14 cellular contexts compared by ENCODE assay signal in the genomic region with DNA sequence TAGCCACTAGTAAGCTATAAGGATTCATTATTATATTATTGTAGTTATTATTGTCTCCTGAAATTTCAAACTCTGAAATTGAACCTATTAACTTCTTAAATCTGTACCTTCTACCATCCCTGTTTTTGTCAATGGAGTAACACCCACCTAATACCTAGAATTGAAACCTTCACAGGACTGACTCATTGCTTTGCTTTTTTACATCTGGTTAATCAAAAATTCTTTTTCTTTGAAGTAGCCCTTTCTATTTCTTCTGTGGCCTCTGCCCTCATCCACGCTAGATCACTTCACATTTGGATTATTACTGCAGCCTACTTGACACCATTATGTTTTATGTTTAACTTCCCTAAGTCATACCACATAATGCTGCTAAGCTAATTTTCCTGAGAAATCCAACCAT.
DNase-seq lines count a peak whose midpoint lies in the region; ATAC-seq and FAIRE-seq lines count a peak whose summit lies in the region.
"Had no signal": no experiment of that assay in that cellular context is flagged by ENCODE, and none has a peak within 500 bp of the region (broad histone marks: within the 10 kb centered on the region; RNA-seq: fewer than 3 reads in every experiment).

No MANE protein-coding gene starts in this region.

- FAIRE-seq in GM18507 (lab: Jason Lieb, UNC) = peak; percentile 75

- DNase-seq in GM18507 (ENCODE audit: extremely low spot score, insufficient read length, low read depth) = no peak
- DNase-seq in astrocyte of the hippocampus (ENCODE audit: low read depth, low spot score) = peak; percentile 2
- no peak for DNase-seq in NCI-H69 (lab: John Stamatoyannopoulos, UW)
- no peak for DNase-seq in NCI-H1048 (lab: John Stamatoyannopoulos, UW)
- DNase-seq in UCSD-AML1 (lab: John Stamatoyannopoulos, UW; ENCODE audit: unreplicated experiment) = no peak
- no peak for DNase-seq in DMS53 (lab: John Stamatoyannopoulos, UW)
- DNase-seq: activated CD4-positive, alpha-beta T cell treated with anti-CD3 and anti-CD28 coated beads for 4 hours; CD8-positive, alpha-beta memory T cell; hippocampal formation; KBM-7; retina; SHP77 treated with DMSO at 0.1 percent for 48 hours had no signal

- ATAC-seq in GM21381 (IDR thresholded peaks at IDR 0.05; ENCODE audit: unreplicated experiment) = peak; percentile 83
- peak; percentile 77 for ATAC-seq in HG03139 (IDR thresholded peaks at IDR 0.05; ENCODE audit: unreplicated experiment)
